ENCODE assay signal across 29 cellular contexts in the genomic region with DNA sequence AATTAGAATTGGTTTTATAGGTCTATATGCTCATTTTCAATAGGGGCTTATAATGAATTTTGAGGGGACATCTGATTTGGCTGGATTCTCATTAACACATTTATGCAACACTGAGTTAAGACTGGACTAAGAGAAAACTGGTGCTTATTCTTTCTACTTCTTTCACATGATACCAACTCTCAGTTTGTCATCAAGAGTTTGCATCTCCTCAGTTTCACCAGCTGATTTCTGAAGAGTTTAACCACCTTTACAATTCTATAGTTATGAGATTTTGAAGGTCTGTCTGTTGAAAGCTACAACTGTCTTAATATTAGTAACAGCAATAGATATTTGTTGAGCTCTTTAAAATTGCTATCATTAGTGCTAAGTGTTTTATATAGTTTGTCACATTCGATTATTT.
"Had no signal": no experiment of that assay in that cellular context is flagged by ENCODE, and none has a peak within 500 bp of the region (broad histone marks: within the 10 kb centered on the region; RNA-seq: fewer than 3 reads in every experiment).

No MANE protein-coding gene starts in this region.

- ATAC-seq: Panc1, Right ventricle myocardium inferior, SK-N-SH treated with all-trans-retinoic acid at 6 μM for 48 hours, T-cell had no signal

- H3K9me3 ChIP-seq: SJCRH30 had no signal

- H3K4me1 ChIP-seq: SJCRH30 had no signal

- H3K36me3 ChIP-seq: SJCRH30 had no signal

- DNase-seq: Karpas-422, NCI-H1092, NCI-H1105, NCI-H1417 treated with DMSO at 0.1 percent for 48 hours, NCI-H1436 treated with DMSO at 0.1 percent for 48 hours, NCI-H1694 treated with DMSO at 0.1 percent for 48 hours, NCI-H187 treated with DMSO at 0.1 percent for 48 hours, NCI-H2029, NCI-H2081, NCI-H2171, NCI-H226, NCI-H446 treated with DMSO at 0.1 percent for 48 hours, NCI-H510A, NCI-H524, NCI-H526, NCI-H69, NCI-H748 treated with DMSO at 0.1 percent for 48 hours, NCI-H82, PC-9, SHP77, SIG-M5, SJCRH30, T-cell had no signal

- H3K4me2 ChIP-seq: PC-9 had no signal

- H3K27ac ChIP-seq: PC-9, RWPE1, SJCRH30, SK-N-MC had no signal

- H2AFZ ChIP-seq: PC-9 had no signal

- FAIRE-seq: RCC 7860 had no signal

- H3K4me3 ChIP-seq: PC-9, SJCRH30, SK-N-MC had no signal

- H3K27me3 ChIP-seq: SJCRH30 had no signal
